18 cellular contexts compared by ENCODE assay signal in the genomic region with DNA sequence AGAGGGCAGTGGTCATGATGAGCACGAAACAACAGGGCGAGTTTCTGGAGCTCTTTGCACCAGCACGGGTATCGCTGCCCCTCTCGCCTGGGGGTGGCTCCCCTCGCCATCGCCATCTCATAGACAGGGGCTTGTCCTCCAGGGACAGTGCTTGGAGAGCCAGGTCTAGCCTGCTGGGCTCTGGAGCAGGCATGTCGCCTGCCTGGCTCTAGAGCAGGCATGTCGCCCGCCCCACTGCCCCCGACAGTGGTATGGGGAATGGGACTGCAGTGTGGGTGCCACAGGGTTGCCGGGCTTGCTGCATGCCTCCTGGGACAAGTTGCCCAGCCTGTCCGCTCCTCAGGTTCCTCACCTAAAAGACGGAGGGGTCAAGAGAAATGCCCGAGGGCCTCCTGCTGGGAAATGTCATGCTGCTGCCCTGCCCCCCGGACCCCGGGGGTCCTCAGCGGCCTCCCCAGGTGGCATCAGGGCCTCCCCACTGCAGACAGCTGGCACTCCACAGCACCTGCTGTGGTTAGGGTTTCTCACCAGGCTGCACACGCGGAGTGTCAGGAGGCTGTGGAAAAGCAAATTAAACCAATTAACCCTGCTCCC.
DNase-seq lines count a peak whose midpoint lies in the region; ATAC-seq, FAIRE-seq and TF ChIP-seq lines count a peak whose summit lies in the region.
"Had no signal": no experiment of that assay in that cellular context is flagged by ENCODE, and none has a peak within 500 bp of the region (broad histone marks: within the 10 kb centered on the region; RNA-seq: fewer than 3 reads in every experiment).

No MANE protein-coding gene starts in this region.

- CTCF ChIA-PET in activated naive CD4-positive, alpha-beta T cell treated with anti-CD3 and anti-CD28 coated beads, Interleukin-2, amount 10 ng/mL, durations not matched to agents 7 days and 5 days (lab: Charles Lee), result no interaction called here

- no peak for FAIRE-seq in kidney (lab: Jason Lieb, UNC)

- H3K9me2 ChIP-seq in OCI-LY1 (ENCODE audit: low read depth, low read length), result no peaks in the 10 kb centered on the region

- H3K4me3 Mint-ChIP-seq in activated naive CD4-positive, alpha-beta T cell treated with anti-CD3 and anti-CD28 coated beads, Interleukin-2, amount 10 ng/mL, durations not matched to agents 7 days and 5 days, result no peak overlapping the region
- H3K4me3 Mint-ChIP-seq: activated naive CD8-positive, alpha-beta T cell; CD8-positive, alpha-beta memory T cell; stimulated activated naive CD8-positive, alpha-beta T cell treated with anti-CD3 and anti-CD28 coated beads, Interleukin-15, amount 100 ng/mL, for 72 hours had no signal

- H3K27ac Mint-ChIP-seq in activated naive CD4-positive, alpha-beta T cell treated with anti-CD3 and anti-CD28 coated beads, Interleukin-2, amount 10 ng/mL, durations not matched to agents 7 days and 5 days, result no peak overlapping the region
- H3K27ac Mint-ChIP-seq: activated naive CD8-positive, alpha-beta T cell; CD8-positive, alpha-beta memory T cell; stimulated activated naive CD8-positive, alpha-beta T cell treated with anti-CD3 and anti-CD28 coated beads, Interleukin-15, amount 100 ng/mL, for 72 hours had no signal

- H3K79me2 ChIP-seq in OCI-LY1 (ENCODE audit: insufficient read depth, low read length), result no peaks in the 10 kb centered on the region

- intact Hi-C loops in kidney (cut with DNase I) (no loop called here), spleen (cut with DNase I; ENCODE audit: low total_unique reads) (no loop called here)

- DNase-seq in activated naive CD4-positive, alpha-beta T cell treated with anti-CD3 and anti-CD28 coated beads, Interleukin-2, amount 10 ng/mL, durations not matched to agents 7 days and 5 days, result peak; percentile 3
- DNase-seq in activated naive CD4-positive, alpha-beta T cell treated with Interleukin-2 at 50 U/mL for 16 hours, result no peak
- DNase-seq in kidney, result peak; percentile 42
- DNase-seq in spleen, result peak; percentile 63
- no peak for DNase-seq in hippocampal formation (lab: John Stamatoyannopoulos, UW)
- DNase-seq in SW 1271 (lab: John Stamatoyannopoulos, UW), result no peak
- DNase-seq: brain microvascular endothelial cell; CD8-positive, alpha-beta memory T cell; foreskin fibroblast; IMR-90; MM.1S; nucleus accumbens; stimulated activated naive CD8-positive, alpha-beta T cell treated with anti-CD3 and anti-CD28 coated beads, Interleukin-15, amount 100 ng/mL, for 72 hours; T-helper 9 cell had no signal

- TF ChIP-seq POLR2A in spleen (IDR thresholded peaks at IDR 0.05), result no peak

- H3K9me3 Mint-ChIP-seq in activated naive CD4-positive, alpha-beta T cell treated with anti-CD3 and anti-CD28 coated beads, Interleukin-2, amount 10 ng/mL, durations not matched to agents 7 days and 5 days, result no peaks in the 10 kb centered on the region
- H3K9me3 Mint-ChIP-seq: CD8-positive, alpha-beta memory T cell; stimulated activated naive CD8-positive, alpha-beta T cell treated with anti-CD3 and anti-CD28 coated beads, Interleukin-15, amount 100 ng/mL, for 72 hours had no signal

- H3K4me2 ChIP-seq in OCI-LY1 (ENCODE audit: low read length), result peak overlapping the region; percentile 25; the same call in 1 of the 2 replicates

- H3K9ac ChIP-seq in OCI-LY1 (ENCODE audit: low read length) (peak overlapping the region; percentile 28; the same call in 1 of the 2 replicates), kidney (ENCODE audit: low read length in 2 of 2) (no peak overlapping the region)

- no peaks in the 10 kb centered on the region for H3K27me3 ChIP-seq in OCI-LY1 (ENCODE audit: insufficient read depth, low read length)
- no peaks in the 10 kb centered on the region for H3K27me3 ChIP-seq in spleen (replicated peaks in 1 of 7)
- H3K27me3 ChIP-seq: brain microvascular endothelial cell had no signal

- H3K36me3 Mint-ChIP-seq in activated naive CD4-positive, alpha-beta T cell treated with anti-CD3 and anti-CD28 coated beads, Interleukin-2, amount 10 ng/mL, durations not matched to agents 7 days and 5 days, result peaks cover 4% of the 10 kb centered on the region

- no peaks in the 10 kb centered on the region for H3F3A ChIP-seq in OCI-LY1 (ENCODE audit: insufficient read depth, low read length)

- H2AFZ ChIP-seq in OCI-LY1 (ENCODE audit: low read length), result no peak overlapping the region

- H3K4me3 ChIP-seq in OCI-LY1 (ENCODE audit: low read depth, low read length, poor library complexity, severe bottlenecking) (no peak overlapping the region), kidney (ENCODE audit: low read length in 2 of 2) (no peak overlapping the region), spleen (no peak overlapping the region)
- H3K4me3 ChIP-seq: mucosa of descending colon had no signal

- TF ChIP-seq CTCF in OCI-LY1 (IDR thresholded peaks at IDR 0.05; ENCODE audit: low read length) (no peak), kidney (IDR thresholded peaks at IDR 0.05; ENCODE audit: borderline replicate concordance, extremely low read depth, insufficient read depth) (no peak), spleen (IDR thresholded peaks at IDR 0.05 in 8 of 11, conservative IDR thresholded peaks at IDR 0.05 in 3 of 11) (no peak)

- H3K27ac ChIP-seq in OCI-LY1 (ENCODE audit: low read depth, low read length, poor library complexity, severe bottlenecking) (peak overlapping the region; percentile 73), kidney (ENCODE audit: low read depth in 2 of 2, low read length in 2 of 2) (no peak overlapping the region), spleen (peak overlapping the region in 1 of 8 donors; percentile 58)
- H3K27ac ChIP-seq: brain microvascular endothelial cell had no signal

- H4K20me1 ChIP-seq in OCI-LY1 (ENCODE audit: insufficient read depth, low read length), result no peaks in the 10 kb centered on the region

- ATAC-seq in GM18498 (IDR thresholded peaks at IDR 0.05; ENCODE audit: unreplicated experiment), result no peak
- ATAC-seq: mucosa of descending colon; stimulated activated naive CD8-positive, alpha-beta T cell treated with anti-CD3 and anti-CD28 coated beads, Interleukin-15, amount 100 ng/mL, for 72 hours had no signal

- H3K4me1 Mint-ChIP-seq in activated naive CD4-positive, alpha-beta T cell treated with anti-CD3 and anti-CD28 coated beads, Interleukin-2, amount 10 ng/mL, durations not matched to agents 7 days and 5 days, result no peaks in the 10 kb centered on the region
- H3K4me1 Mint-ChIP-seq: stimulated activated naive CD8-positive, alpha-beta T cell treated with anti-CD3 and anti-CD28 coated beads, Interleukin-15, amount 100 ng/mL, for 72 hours had no signal

- H3K9me3 ChIP-seq in OCI-LY1 (ENCODE audit: low read length) (peaks cover 5% of the 10 kb centered on the region; the same call in 1 of the 2 replicates), kidney (ENCODE audit: control insufficient read depth in 1 of 2, low read length in 2 of 2) (no peaks in the 10 kb centered on the region), spleen (no peaks in the 10 kb centered on the region)
- H3K9me3 ChIP-seq: mucosa of descending colon had no signal

- no peaks in the 10 kb centered on the region for H3K27me3 Mint-ChIP-seq in activated naive CD4-positive, alpha-beta T cell treated with anti-CD3 and anti-CD28 coated beads, Interleukin-2, amount 10 ng/mL, durations not matched to agents 7 days and 5 days
- H3K27me3 Mint-ChIP-seq: activated naive CD8-positive, alpha-beta T cell; stimulated activated naive CD8-positive, alpha-beta T cell treated with anti-CD3 and anti-CD28 coated beads, Interleukin-15, amount 100 ng/mL, for 72 hours had no signal

- H3K4me1 ChIP-seq in OCI-LY1 (ENCODE audit: insufficient read depth, low read length, severe bottlenecking) (peaks cover 25% of the 10 kb centered on the region), kidney (ENCODE audit: control insufficient read depth in 1 of 2, insufficient read depth in 1 of 2, low read depth in 1 of 2, low read length in 2 of 2) (no peaks in the 10 kb centered on the region), spleen (peaks cover 0 to 25% (median 10%) of the 10 kb centered on the region in 6 donors)

- WGBS in spleen, 5 donors, result 83 to 94% (median 89%) methylated on average over 8 to 20 of the region's 20 CpGs

- H3K36me3 ChIP-seq in OCI-LY1 (ENCODE audit: insufficient read depth, low read length) (peaks cover 18% of the 10 kb centered on the region), kidney (ENCODE audit: control insufficient read depth in 1 of 2, insufficient read depth in 2 of 2, low read length in 2 of 2) (peaks cover 0 to 3% of the 10 kb centered on the region in 2 donors), spleen (peaks cover 0 to 85% (median 15%) of the 10 kb centered on the region in 6 donors)
- H3K36me3 ChIP-seq: brain microvascular endothelial cell had no signal

Comparison
In these comparisons a context has a peak if more than half of its experiments do, and no peak if none do; other contexts are left out.
1. DNase-seq: peak in activated naive CD4-positive, alpha-beta T cell treated with anti-CD3 and anti-CD28 coated beads, Interleukin-2, amount 10 ng/mL, durations not matched to agents 7 days and 5 days (single experiment), kidney (single experiment) and spleen (single experiment); none in activated naive CD4-positive, alpha-beta T cell treated with Interleukin-2 at 50 U/mL for 16 hours (single experiment), hippocampal formation (0 of 2) and SW 1271 (0 of 2).